Comparison of ENCODE assay signal across 20 cellular contexts in the genomic region with DNA sequence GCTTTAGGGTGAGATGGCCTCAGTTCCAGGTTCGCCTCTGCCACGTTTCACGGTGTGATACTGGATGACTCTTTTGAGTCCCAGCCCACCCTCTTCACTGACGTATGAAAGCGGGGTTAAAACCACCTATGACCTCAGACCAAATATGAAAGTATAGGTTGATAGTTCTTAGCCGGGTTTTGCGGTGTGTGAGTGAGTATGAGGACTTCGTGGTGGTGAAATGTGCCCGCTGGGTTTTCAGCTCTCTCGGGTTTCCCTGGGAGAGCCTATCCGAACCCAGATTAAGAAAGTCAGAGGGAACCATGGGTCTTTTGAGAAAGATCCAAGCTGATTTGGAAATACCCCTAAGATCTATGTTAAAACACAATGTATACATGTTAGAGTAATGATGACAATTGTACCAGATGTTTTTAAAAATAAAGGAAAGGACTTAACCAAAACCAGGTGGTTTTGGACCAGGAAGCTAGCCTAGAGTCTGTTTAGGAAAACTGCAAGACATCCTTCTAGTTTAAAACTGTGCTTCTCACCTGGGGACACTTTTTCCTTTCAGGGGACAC. TPM values are rescaled to one million over a fixed set of nuclear protein-coding genes. Genes with fewer than 3 reads are reported as not detected.
A peak's percentile ranks its signal among the peaks of the same experiment; 100 is the strongest.
DNase-seq lines count a peak whose midpoint lies in the region; ATAC-seq, FAIRE-seq and TF ChIP-seq lines count a peak whose summit lies in the region.
"Had no signal": no experiment of that assay in that cellular context is flagged by ENCODE, and none has a peak within 500 bp of the region (broad histone marks: within the 10 kb centered on the region; RNA-seq: fewer than 3 reads in every experiment).

No MANE protein-coding gene starts in this region.

- H3K4me2 ChIP-seq in GM23248 (ENCODE audit: unreplicated experiment) (no peak overlapping the region), GM12878 (ENCODE audit: control insufficient read depth, insufficient read depth) (no peak overlapping the region), neural progenitor cell (no peak overlapping the region)

- H3K27ac ChIP-seq in GM23248 (no peak overlapping the region), GM12878 (ENCODE audit: control insufficient read depth, insufficient read depth) (no peak overlapping the region), neural progenitor cell (no peak overlapping the region)
- H3K27ac ChIP-seq: dorsolateral prefrontal cortex, left lung, thyroid gland had no signal

- H3K79me2 ChIP-seq in GM23248 (ENCODE audit: insufficient read depth) (no peaks in the 10 kb centered on the region), GM12878 (ENCODE audit: control insufficient read depth, insufficient read depth, low read length) (no peaks in the 10 kb centered on the region), neural progenitor cell (ENCODE audit: low read depth) (no peaks in the 10 kb centered on the region)

- RAD21 ChIA-PET in GM12878 (lab: Charles Lee; ENCODE audit: unreplicated experiment), result interaction anchor here (1.9 kb wide), 1 partner anchor 151 kb away, joined by 5 read pairs; no protein-coding TSS in a partner anchor

- H3K36me3 ChIP-seq in GM23248 (ENCODE audit: low read depth) (no peaks in the 10 kb centered on the region), GM12878 (ENCODE audit: control insufficient read depth in 2 of 2, insufficient read depth in 2 of 2, low read length in 1 of 2) (peaks cover 19 to 29% of the 10 kb centered on the region in 2 experiments), neural progenitor cell (no peaks in the 10 kb centered on the region)
- H3K36me3 ChIP-seq: thyroid gland had no signal

- H3K4me1 Mint-ChIP-seq in CD14-positive monocyte (peaks cover 4% of the 10 kb centered on the region), neural progenitor cell (peaks cover 20% of the 10 kb centered on the region)
- H3K4me1 Mint-ChIP-seq: B cell had no signal

- H3K4me3 ChIP-seq in GM23248 (no peak overlapping the region), GM12878 (no peak overlapping the region), neural progenitor cell (no peak overlapping the region)
- H3K4me3 ChIP-seq: dorsolateral prefrontal cortex, left lung, thyroid gland had no signal

- BruUV-seq in GM12878 (replicated peaks; lab: Mats Ljungman, UMichigan), result no TSS peak

- H3K9me3 Mint-ChIP-seq in CD14-positive monocyte, result no peaks in the 10 kb centered on the region
- H3K9me3 Mint-ChIP-seq in neural progenitor cell, result no peaks in the 10 kb centered on the region

- 41 to 43% methylated on average over 11 of the region's 11 CpGs for WGBS in GM23248 (ENCODE audit: low coverage in 1 of 2, low lambda C conversion rate in 2 of 2, missing lambda C conversion rate in 2 of 2), 2 experiments
- 94% methylated on average over 11 of the region's 11 CpGs for WGBS in GM12878 (ENCODE audit: insufficient coverage, insufficient replicate concordance, low lambda C conversion rate, missing lambda C conversion rate)

- H3K4me1 ChIP-seq in GM23248 (ENCODE audit: insufficient read depth) (peaks cover 19% of the 10 kb centered on the region), GM12878 (ENCODE audit: control insufficient read depth, insufficient read depth, low read length) (no peaks in the 10 kb centered on the region), neural progenitor cell (no peaks in the 10 kb centered on the region)
- H3K4me1 ChIP-seq: left lung, thyroid gland had no signal

- in situ Hi-C loops in GM23248 (cut with MboI), result no loop called here
- in situ Hi-C loops in GM12878 (cut with MboI), result no loop called here

- H3K27me3 ChIP-seq in GM23248 (replicated peaks; ENCODE audit: insufficient read depth) (no peaks in the 10 kb centered on the region), GM12878 (replicated peaks in 1 of 2; ENCODE audit: control insufficient read depth in 2 of 2, insufficient read depth in 2 of 2, low read length in 1 of 2) (no peaks in the 10 kb centered on the region), neural progenitor cell (no peaks in the 10 kb centered on the region)
- H3K27me3 ChIP-seq: dorsolateral prefrontal cortex, left lung, thyroid gland had no signal

- H3K4me3 Mint-ChIP-seq in CD14-positive monocyte, result no peak overlapping the region
- H3K4me3 Mint-ChIP-seq in neural progenitor cell, result no peak overlapping the region
- H3K4me3 Mint-ChIP-seq: B cell had no signal

- FAIRE-seq in GM12878 (lab: Jason Lieb, UNC), result no peak
- no peak for FAIRE-seq in GM19239 (lab: Jason Lieb, UNC)
- FAIRE-seq: H1, TTC549 had no signal

- ATAC-seq in GM12878, result peak; percentile 41
- ATAC-seq: left lung had no signal

- SMC1A ChIA-PET in GM12878 (lab: Charles Lee; ENCODE audit: uncharacterized antibody, unreplicated experiment), result no interaction called here

- H3K36me3 Mint-ChIP-seq in CD14-positive monocyte (peaks cover 58 to 67% of the 10 kb centered on the region in 2 donors), neural progenitor cell (peaks cover 4% of the 10 kb centered on the region)

- H2AFZ ChIP-seq in GM23248 (no peak overlapping the region), GM12878 (ENCODE audit: control insufficient read depth, low read depth, low read length) (no peak overlapping the region), neural progenitor cell (replicated peaks) (no peak overlapping the region)

- TF ChIP-seq CTCF in CD14-positive monocyte (IDR thresholded peaks at IDR 0.05) (no peak), GM12878 (IDR thresholded peaks at IDR 0.05 in 2 of 3, conservative IDR thresholded peaks at IDR 0.05 in 1 of 3; ENCODE audit: control insufficient read depth in 2 of 3, extremely low read depth in 1 of 3, insufficient read depth in 1 of 3, low read depth in 3 of 3, low read length in 3 of 3) (no peak), neural progenitor cell (IDR thresholded peaks at IDR 0.05) (no peak)

- no peak for TF ChIP-seq POLR2A in GM12878 (IDR thresholded peaks at IDR 0.05; ENCODE audit: low read depth, low read length)

- DNase-seq in CD14-positive monocyte (ENCODE audit: low spot score) (peak; percentile 13), GM23248 (peak; percentile 48), GM12878 (ENCODE audit: low read depth, low spot score) (no peak), neural progenitor cell (ENCODE audit: low spot score) (no peak), GM19239 (ENCODE audit: insufficient read length, low spot score) (no peak), NCI-H1417 treated with DMSO at 0.1 percent for 48 hours (lab: John Stamatoyannopoulos, UW) (no peak), NCI-H2029 treated with DMSO at 0.1 percent for 48 hours (lab: John Stamatoyannopoulos, UW) (no peak)
- DNase-seq: activated CD4-positive, alpha-beta T cell treated with anti-CD3 and anti-CD28 coated beads for 48 hours; erythroblast; KG1; NCI-H2081; NCI-H510A treated with DMSO at 0.1 percent for 48 hours; retina; RPMI8226; thyroid gland had no signal

- H3K9me3 ChIP-seq in GM23248 (ENCODE audit: low read depth) (no peaks in the 10 kb centered on the region), GM12878 (replicated peaks; ENCODE audit: control insufficient read depth, insufficient read depth, low read length) (no peaks in the 10 kb centered on the region), neural progenitor cell (ENCODE audit: low read depth) (no peaks in the 10 kb centered on the region)
- H3K9me3 ChIP-seq: left lung, thyroid gland had no signal

- TF ChIP-seq RAD21 in GM12878 (IDR thresholded peaks at IDR 0.05; ENCODE audit: insufficient read depth, low read depth, low read length), result no peak

- H3K27me3 Mint-ChIP-seq in CD14-positive monocyte (ENCODE audit: low read depth in 3 of 3), result peaks cover 0 to 1% (median 0%) of the 10 kb centered on the region in 3 donors
- peaks cover 4% of the 10 kb centered on the region for H3K27me3 Mint-ChIP-seq in neural progenitor cell (ENCODE audit: insufficient read depth, low read depth)
- H3K27me3 Mint-ChIP-seq: B cell had no signal

- H3K9me2 ChIP-seq in GM23248 (ENCODE audit: insufficient read depth), result no peaks in the 10 kb centered on the region

- POLR2A ChIA-PET in GM12878 (lab: Charles Lee), result no interaction called here

- no peak overlapping the region for H3K9ac ChIP-seq in GM23248
- H3K9ac ChIP-seq in GM12878 (ENCODE audit: control insufficient read depth, insufficient read depth, low read length), result no peak overlapping the region
- H3K9ac ChIP-seq in neural progenitor cell, result no peak overlapping the region

- CTCF ChIA-PET in GM12878 (lab: Yijun Ruan, JAX), result no interaction called here

- H3F3A ChIP-seq in GM23248 (ENCODE audit: insufficient read depth), result peaks cover 21% of the 10 kb centered on the region
- no peaks in the 10 kb centered on the region for H3F3A ChIP-seq in neural progenitor cell (ENCODE audit: low read depth)

- no peak for TF ChIP-seq EP300 in GM12878 (IDR thresholded peaks at IDR 0.05; ENCODE audit: borderline replicate concordance in 1 of 2, control insufficient read depth in 1 of 2, low read depth in 2 of 2, low read length in 2 of 2)

- intact Hi-C loops in CD14-positive monocyte (cut with micrococcal nuclease), result no loop called here
- intact Hi-C loops in GM12878 (cut with micrococcal nuclease; ENCODE audit: unreplicated experiment), result no loop called here

- H4K20me1 ChIP-seq in GM23248 (ENCODE audit: insufficient read depth) (no peaks in the 10 kb centered on the region), GM12878 (ENCODE audit: control insufficient read depth, insufficient read depth) (no peaks in the 10 kb centered on the region), neural progenitor cell (ENCODE audit: low read depth) (no peaks in the 10 kb centered on the region)

- H3K27ac Mint-ChIP-seq in CD14-positive monocyte, result peak overlapping the region in 2 of 7 donors; percentile 40 to 76
- H3K27ac Mint-ChIP-seq in neural progenitor cell, result peak overlapping the region; percentile 85
- H3K27ac Mint-ChIP-seq: B cell had no signal

RNA-seq across cellular contexts. Expression of gene ST3GAL4, which starts 25.8 kb away (rescaled TPM):
- polyA plus RNA-seq in CD14-positive monocyte (10 to 100 TPM in 1 of 2 donors, 1 to 10 TPM in 1; 7.8 to 10.1 TPM), GM23248 (2016; fragmentation: Nextera tagmentation; extraction: Ambion mirVana) (27.3 and 30.5 TPM in 2 replicates), GM12878 (2011; rRNA removed) (2.1 and 4.0 TPM in 2 replicates), GM12878 (2014; fragmentation: Illumina TruSeq; extraction: Trizol) (3.9 and 8.1 TPM in 2 replicates), GM12878 (2014; fragmentation: Nextera tagmentation; extraction: Ambion mirVana) (not detected), GM12878 (2014; rRNA removed) (5.9 TPM in 2 replicates), GM12878 (2016; fragmentation: Nextera tagmentation; extraction: Ambion mirVana) (1 to 10 TPM; 7.8 TPM)
- total RNA-seq in GM23248 (2014; rRNA removed; shearing (Covaris generic)), result 26.7 and 53.3 TPM in 2 replicates
- total RNA-seq in GM12878 (2013; cell fraction: nucleolus; rRNA removed), result 1.7 and 2.0 TPM in 2 replicates
- total RNA-seq in GM12878 (2014; rRNA removed) (7.0 and 7.5 TPM in 2 replicates), GM12878 (2014; rRNA removed; fragmentation: Illumina TruSeq; extraction: Trizol) (3.5 and 3.8 TPM in 2 replicates), GM12878 (2021) (5.4 and 5.6 TPM in 2 replicates), neural progenitor cell (ENCODE audit: low replicate concordance) (13.0 and 17.9 TPM in 2 replicates)
- 1.7 TPM for polyA plus RNA-seq in GM12878 (2011; ENCODE audit: low read depth)
- 5.3 and 6.4 TPM in 2 replicates for polyA plus RNA-seq in GM12878 (2011; cell fraction: cytosol; rRNA removed)
- polyA plus RNA-seq in GM12878 (2011; cell fraction: nucleus; rRNA removed), result 3.7 and 5.4 TPM in 2 replicates
- 2.5 and 3.9 TPM in 2 replicates for polyA plus RNA-seq in GM12878 (2012)
- 2.2 and 5.2 TPM in 2 replicates for polyA minus RNA-seq in GM12878 (2011; rRNA and poly(A)+ RNA removed)
- polyA minus RNA-seq in GM12878 (2011; cell fraction: cytosol; rRNA and poly(A)+ RNA removed), result 1.9 and 6.7 TPM in 2 replicates
- polyA minus RNA-seq in GM12878 (2011; cell fraction: nucleus; rRNA and poly(A)+ RNA removed), result 0.97 and 2.3 TPM in 2 replicates

RNA-seq across cellular contexts. Expression of gene DCPS, which starts 25.9 kb away (rescaled TPM):
- polyA plus RNA-seq in CD14-positive monocyte, result 10 to 100 TPM; 30.4 to 30.7 TPM
- total RNA-seq in GM23248 (2014; rRNA removed; shearing (Covaris generic)), result 12.1 and 12.4 TPM in 2 replicates
- 26.1 and 30.1 TPM in 2 replicates for polyA plus RNA-seq in GM23248 (2016; fragmentation: Nextera tagmentation; extraction: Ambion mirVana)
- total RNA-seq in GM12878 (2013; cell fraction: nucleolus; rRNA removed), result 17.0 and 22.1 TPM in 2 replicates
- 58.8 and 61.9 TPM in 2 replicates for total RNA-seq in GM12878 (2014; rRNA removed)
- total RNA-seq in GM12878 (2014; rRNA removed; fragmentation: Illumina TruSeq; extraction: Trizol), result 36.7 and 39.7 TPM in 2 replicates
- total RNA-seq in GM12878 (2021), result 56.1 and 56.8 TPM in 2 replicates
- 31.6 TPM for polyA plus RNA-seq in GM12878 (2011; ENCODE audit: low read depth)
- polyA plus RNA-seq in GM12878 (2011; rRNA removed), result 62.4 and 97.0 TPM in 2 replicates
- 176 and 181 TPM in 2 replicates for polyA plus RNA-seq in GM12878 (2011; cell fraction: cytosol; rRNA removed)
- polyA plus RNA-seq in GM12878 (2011; cell fraction: nucleus; rRNA removed), result 66.0 and 75.8 TPM in 2 replicates
- polyA plus RNA-seq in GM12878 (2012), result 37.8 and 48.7 TPM in 2 replicates
- polyA plus RNA-seq in GM12878 (2014; fragmentation: Illumina TruSeq; extraction: Trizol), result 57.4 and 77.4 TPM in 2 replicates
- 10 to 100 TPM; 23.5 to 33.2 TPM for polyA plus RNA-seq in GM12878 (2014; fragmentation: Nextera tagmentation; extraction: Ambion mirVana)
- polyA plus RNA-seq in GM12878 (2014; rRNA removed), result 70.3 and 76.1 TPM in 2 replicates
- polyA plus RNA-seq in GM12878 (2016; fragmentation: Nextera tagmentation; extraction: Ambion mirVana), result 100 to 1,000 TPM in 1 of 2 experiments, 10 to 100 TPM in 1; 99.2 to 101 TPM
- polyA minus RNA-seq in GM12878 (2011; rRNA and poly(A)+ RNA removed), result 44.5 and 60.8 TPM in 2 replicates
- polyA minus RNA-seq in GM12878 (2011; cell fraction: cytosol; rRNA and poly(A)+ RNA removed), result 25.7 and 27.6 TPM in 2 replicates
- polyA minus RNA-seq in GM12878 (2011; cell fraction: nucleus; rRNA and poly(A)+ RNA removed), result 12.6 and 24.6 TPM in 2 replicates
- 18.6 and 20.7 TPM in 2 replicates for total RNA-seq in neural progenitor cell (ENCODE audit: low replicate concordance)

RNA-seq across cellular contexts. Expression of gene TIRAP, which starts 46.8 kb away (rescaled TPM):
- polyA plus RNA-seq in CD14-positive monocyte (10 to 100 TPM in 1 of 2 donors, 1 to 10 TPM in 1; 7.0 to 13.8 TPM), GM23248 (2016; fragmentation: Nextera tagmentation; extraction: Ambion mirVana) (2.8 and 3.2 TPM in 2 replicates), GM12878 (2011; rRNA removed) (2.8 and 4.6 TPM in 2 replicates), GM12878 (2014; fragmentation: Illumina TruSeq; extraction: Trizol) (7.6 and 9.9 TPM in 2 replicates), GM12878 (2014; fragmentation: Nextera tagmentation; extraction: Ambion mirVana) (under 1 TPM; 0.76 to 0.88 TPM), GM12878 (2014; rRNA removed) (6.8 and 7.1 TPM in 2 replicates), GM12878 (2016; fragmentation: Nextera tagmentation; extraction: Ambion mirVana) (1 to 10 TPM; 3.5 to 4.6 TPM)
- total RNA-seq in GM23248 (2014; rRNA removed; shearing (Covaris generic)), result 3.8 TPM in 2 replicates
- 8.8 and 10.7 TPM in 2 replicates for total RNA-seq in GM12878 (2013; cell fraction: nucleolus; rRNA removed)
- total RNA-seq in GM12878 (2014; rRNA removed) (3.1 and 4.7 TPM in 2 replicates), GM12878 (2014; rRNA removed; fragmentation: Illumina TruSeq; extraction: Trizol) (5.0 and 5.3 TPM in 2 replicates), GM12878 (2021) (7.4 and 8.0 TPM in 2 replicates), neural progenitor cell (ENCODE audit: low replicate concordance) (4.6 and 5.3 TPM in 2 replicates)
- polyA plus RNA-seq in GM12878 (2011; ENCODE audit: low read depth), result 2.8 TPM
- polyA plus RNA-seq in GM12878 (2011; cell fraction: cytosol; rRNA removed), result 7.4 and 7.5 TPM in 2 replicates
- 4.7 and 5.6 TPM in 2 replicates for polyA plus RNA-seq in GM12878 (2011; cell fraction: nucleus; rRNA removed)
- polyA plus RNA-seq in GM12878 (2012), result 4.6 and 5.7 TPM in 2 replicates
- 4.5 and 8.2 TPM in 2 replicates for polyA minus RNA-seq in GM12878 (2011; rRNA and poly(A)+ RNA removed)
- 2.9 and 4.9 TPM in 2 replicates for polyA minus RNA-seq in GM12878 (2011; cell fraction: cytosol; rRNA and poly(A)+ RNA removed)
- 4.6 and 8.3 TPM in 2 replicates for polyA minus RNA-seq in GM12878 (2011; cell fraction: nucleus; rRNA and poly(A)+ RNA removed)

Comparison
In these comparisons a context has a peak if more than half of its experiments do, and no peak if none do; other contexts are left out.
1. DNase-seq: peak in CD14-positive monocyte (single experiment) and GM23248 (single experiment); none in GM12878 (single experiment), neural progenitor cell (single experiment), GM19239 (single experiment), NCI-H1417 treated with DMSO at 0.1 percent for 48 hours (single experiment) and NCI-H2029 treated with DMSO at 0.1 percent for 48 hours (single experiment).